In genomic region chr2:12076810-12077209, GRCh38 we compare ENCODE assay signal across 11 cellular contexts.
A peak's percentile ranks its signal among the peaks of the same experiment; 100 is the strongest.
DNase-seq lines count a peak whose midpoint lies in the region; ATAC-seq and TF ChIP-seq lines count a peak whose summit lies in the region.
"Had no signal": no experiment of that assay in that cellular context is flagged by ENCODE, and none has a peak within 500 bp of the region (broad histone marks: within the 10 kb centered on the region; RNA-seq: fewer than 3 reads in every experiment).

No MANE protein-coding gene starts in this region.

- no peaks in the 10 kb centered on the region for H3K4me1 ChIP-seq in A673 (ENCODE audit: insufficient read depth, low read length, poor library complexity, severe bottlenecking)

- intact Hi-C loops in A673 (cut with micrococcal nuclease; ENCODE audit: unreplicated experiment): no loop called here

- H3K27ac ChIP-seq in A673 (ENCODE audit: low read depth, low read length, poor library complexity, severe bottlenecking) (no peak overlapping the region), brain microvascular endothelial cell (no peak overlapping the region)
- H3K27ac ChIP-seq: thoracic aorta had no signal

- TF ChIP-seq CTCF in A673 (conservative IDR thresholded peaks at IDR 0.05; ENCODE audit: low read depth, low read length): no peak
- no peak for TF ChIP-seq CTCF in brain microvascular endothelial cell (IDR thresholded peaks at IDR 0.05; ENCODE audit: low read depth, low read length, missing control alignments)

- POLR2A ChIA-PET in A673 (lab: Charles Lee; ENCODE audit: low non-redundant PET): no interaction called here

- H3K36me3 ChIP-seq in A673 (ENCODE audit: insufficient read depth, low read length, poor library complexity, severe bottlenecking) (no peaks in the 10 kb centered on the region), brain microvascular endothelial cell (replicated peaks) (no peaks in the 10 kb centered on the region)
- H3K36me3 ChIP-seq: thoracic aorta had no signal

- no TSS peak for BruUV-seq in A673 (replicated peaks; lab: Mats Ljungman, UMichigan)

- peak; percentile 44 for ATAC-seq in GM18519 (IDR thresholded peaks at IDR 0.05; ENCODE audit: low FRiP score, unreplicated experiment)

- no peak overlapping the region for H3K4me3 ChIP-seq in A673 (ENCODE audit: low read depth, low read length, poor library complexity, severe bottlenecking)
- no peak overlapping the region for H3K4me3 ChIP-seq in brain microvascular endothelial cell (ENCODE audit: low read depth, low read length)
- H3K4me3 ChIP-seq: thoracic aorta had no signal

- in situ Hi-C loops in brain microvascular endothelial cell (cut with HindIII; ENCODE audit: low pct_ligation_motif_present, low sequenced_read_pairs): no loop called here

- DNase-seq in A673 (ENCODE audit: low spot score) (peak; percentile 37), NCI-H1694 treated with DMSO at 0.1 percent for 48 hours (lab: John Stamatoyannopoulos, UW) (peak; percentile 95), brain microvascular endothelial cell (peak; percentile 28), SK-N-DZ (ENCODE audit: low spot score) (no peak), cerebellum (ENCODE audit: low spot score) (no peak), DMS114 treated with DMSO at 0.1 percent for 48 hours (lab: John Stamatoyannopoulos, UW; ENCODE audit: unreplicated experiment) (no peak)
- DNase-seq in activated effector memory CD4-positive, alpha-beta T cell treated with anti-CD3 and anti-CD28 coated beads, Interleukin-2, amount 50 U/mL, for 16 hours: no peak
- DNase-seq: CD4-positive, alpha-beta T cell; hippocampal formation had no signal

- no peaks in the 10 kb centered on the region for H3K27me3 ChIP-seq in A673 (replicated peaks; ENCODE audit: insufficient read depth, low read depth, low read length, poor library complexity)
- no peaks in the 10 kb centered on the region for H3K27me3 ChIP-seq in brain microvascular endothelial cell (replicated peaks)

- H3K9me3 ChIP-seq in A673 (ENCODE audit: low read depth, low read length, poor library complexity, severe bottlenecking): no peaks in the 10 kb centered on the region
- H3K9me3 ChIP-seq: thoracic aorta had no signal

- CTCF ChIA-PET in A673 (lab: Charles Lee): no interaction called here

Comparison
In these comparisons a context has a peak if more than half of its experiments do, and no peak if none do; other contexts are left out.
1. DNase-seq: peak in A673 (single experiment), NCI-H1694 treated with DMSO at 0.1 percent for 48 hours (single experiment) and brain microvascular endothelial cell (single experiment); none in activated effector memory CD4-positive, alpha-beta T cell treated with anti-CD3 and anti-CD28 coated beads, Interleukin-2, amount 50 U/mL, for 16 hours (single experiment), SK-N-DZ (single experiment), cerebellum (single experiment) and DMS114 treated with DMSO at 0.1 percent for 48 hours (single experiment).